In genomic region chr19:1070576-1070930, GRCh38 we compare ENCODE assay signal across 9 cellular contexts. TPM values are rescaled to one million over a fixed set of nuclear protein-coding genes. Genes with fewer than 3 reads are reported as not detected.
A peak's percentile ranks its signal among the peaks of the same experiment; 100 is the strongest.
DNase-seq lines count a peak whose midpoint lies in the region; ATAC-seq and TF ChIP-seq lines count a peak whose summit lies in the region.
"Had no signal": no experiment of that assay in that cellular context is flagged by ENCODE, and none has a peak within 500 bp of the region (broad histone marks: within the 10 kb centered on the region; RNA-seq: fewer than 3 reads in every experiment).

No MANE protein-coding gene starts in this region.

- no peak for DNase-seq in AG04449 (ENCODE audit: low read depth, low spot score)
- no peak for DNase-seq in CD8-positive, alpha-beta T cell
- no peak for DNase-seq in activated CD8-positive, alpha-beta memory T cell treated with anti-CD3 and anti-CD28 coated beads, Interleukin-2, amount 10 ng/mL, durations not matched to agents 7 days and 5 days
- DNase-seq in hypothalamus (lab: John Stamatoyannopoulos, UW), result no peak
- DNase-seq in KBM-7, result no peak
- DNase-seq: DMS79 treated with DMSO at 0.1 percent for 48 hours had no signal

- H3K27me3 ChIP-seq in CD8-positive, alpha-beta T cell (ENCODE audit: insufficient read depth, low read length), result no peaks in the 10 kb centered on the region

- H3K27ac ChIP-seq in CD8-positive, alpha-beta T cell (ENCODE audit: low read depth, low read length), result no peak overlapping the region

- no peaks in the 10 kb centered on the region for H3K9me3 ChIP-seq in CD8-positive, alpha-beta T cell (ENCODE audit: low read length)
- H3K9me3 ChIP-seq in iPS-18c (ENCODE audit: control insufficient read depth, insufficient read depth, low read length), result no peaks in the 10 kb centered on the region

- H3K4me3 Mint-ChIP-seq in CD8-positive, alpha-beta T cell, result peak overlapping the region; percentile 18
- peak overlapping the region; percentile 95 for H3K4me3 Mint-ChIP-seq in activated T-helper 17 cell treated with anti-CD3 and anti-CD28 coated beads, Interleukin-2, amount 50 U/mL, for 72 hours
- H3K4me3 Mint-ChIP-seq in activated CD8-positive, alpha-beta memory T cell treated with anti-CD3 and anti-CD28 coated beads, Interleukin-2, amount 10 ng/mL, durations not matched to agents 7 days and 5 days, result no peak overlapping the region

- POLR2A ChIA-PET in AG04449 (lab: Yijun Ruan, JAX), result no interaction called here
- POLR2A ChIA-PET in CD8-positive, alpha-beta T cell (lab: Charles Lee), result interaction anchor here (1.0 to 28.4 kb wide), 4 partner anchors 12 to 198 kb away, joined by 3 to 1023 read pairs (median 326); partner anchors contain the start of genes ABCA7, CIRBP, CNN2 and RNU6-2

- no peak overlapping the region for H3K4me3 ChIP-seq in AG04449 (ENCODE audit: low read depth, low read length)
- no peak overlapping the region for H3K4me3 ChIP-seq in CD8-positive, alpha-beta T cell (ENCODE audit: low read depth, low read length)
- peak overlapping the region; percentile 56; the same call in 1 of the 2 replicates for H3K4me3 ChIP-seq in iPS-18c (ENCODE audit: insufficient read depth, low read depth, low read length)

- H3K27ac Mint-ChIP-seq in CD8-positive, alpha-beta T cell, result peak overlapping the region; percentile 97
- H3K27ac Mint-ChIP-seq in activated T-helper 17 cell treated with anti-CD3 and anti-CD28 coated beads, Interleukin-2, amount 50 U/mL, for 72 hours, result no peak overlapping the region
- no peak overlapping the region for H3K27ac Mint-ChIP-seq in activated CD8-positive, alpha-beta memory T cell treated with anti-CD3 and anti-CD28 coated beads, Interleukin-2, amount 10 ng/mL, durations not matched to agents 7 days and 5 days

- in situ Hi-C loops in KBM-7 (cut with MboI; ENCODE audit: low pct_unique_long_range_greater_than_20kb, low sequenced_read_pairs), result no loop called here

- peaks cover 55% of the 10 kb centered on the region for H3K4me1 Mint-ChIP-seq in CD8-positive, alpha-beta T cell (ENCODE audit: low read depth)
- H3K4me1 Mint-ChIP-seq in activated T-helper 17 cell treated with anti-CD3 and anti-CD28 coated beads, Interleukin-2, amount 50 U/mL, for 72 hours, result peaks cover 8% of the 10 kb centered on the region
- H3K4me1 Mint-ChIP-seq in activated CD8-positive, alpha-beta memory T cell treated with anti-CD3 and anti-CD28 coated beads, Interleukin-2, amount 10 ng/mL, durations not matched to agents 7 days and 5 days, result peaks cover 40% of the 10 kb centered on the region

- H3K36me3 ChIP-seq in CD8-positive, alpha-beta T cell (ENCODE audit: insufficient read depth, low read length), result peaks cover 41% of the 10 kb centered on the region

- no peaks in the 10 kb centered on the region for H3K9me3 Mint-ChIP-seq in CD8-positive, alpha-beta T cell
- H3K9me3 Mint-ChIP-seq in activated T-helper 17 cell treated with anti-CD3 and anti-CD28 coated beads, Interleukin-2, amount 50 U/mL, for 72 hours, result no peaks in the 10 kb centered on the region
- H3K9me3 Mint-ChIP-seq in activated CD8-positive, alpha-beta memory T cell treated with anti-CD3 and anti-CD28 coated beads, Interleukin-2, amount 10 ng/mL, durations not matched to agents 7 days and 5 days (ENCODE audit: low read depth), result no peaks in the 10 kb centered on the region

- H3K4me1 ChIP-seq in CD8-positive, alpha-beta T cell (ENCODE audit: insufficient read depth, low read length), result peaks cover 74% of the 10 kb centered on the region

- CTCF ChIA-PET in AG04449 (lab: Yijun Ruan, JAX), result interaction anchor here (1.1 kb wide), 1 partner anchor 13 kb away, joined by 5 read pairs; no protein-coding TSS in a partner anchor
- CTCF ChIA-PET in CD8-positive, alpha-beta T cell (lab: Charles Lee), result interaction anchor here (0.6 to 1.6 kb wide), 4 partner anchors 10 to 207 kb away, joined by 3 to 5 read pairs (median 4); no protein-coding TSS in a partner anchor
- CTCF ChIA-PET in activated CD8-positive, alpha-beta memory T cell treated with anti-CD3 and anti-CD28 coated beads, Interleukin-2, amount 10 ng/mL, durations not matched to agents 7 days and 5 days (lab: Charles Lee), result no interaction called here

- ATAC-seq in CD8-positive, alpha-beta T cell, result no peak
- no peak for ATAC-seq in activated T-helper 17 cell treated with anti-CD3 and anti-CD28 coated beads, Interleukin-2, amount 50 U/mL, for 72 hours (replicated peaks)
- no peak for ATAC-seq in activated CD8-positive, alpha-beta memory T cell treated with anti-CD3 and anti-CD28 coated beads, Interleukin-2, amount 10 ng/mL, durations not matched to agents 7 days and 5 days
- ATAC-seq in GM19463 (IDR thresholded peaks at IDR 0.05; ENCODE audit: unreplicated experiment), result no peak

- H3K36me3 Mint-ChIP-seq in CD8-positive, alpha-beta T cell, result peaks cover 49% of the 10 kb centered on the region
- peaks cover 69% of the 10 kb centered on the region for H3K36me3 Mint-ChIP-seq in activated T-helper 17 cell treated with anti-CD3 and anti-CD28 coated beads, Interleukin-2, amount 50 U/mL, for 72 hours (ENCODE audit: low read depth)
- H3K36me3 Mint-ChIP-seq in activated CD8-positive, alpha-beta memory T cell treated with anti-CD3 and anti-CD28 coated beads, Interleukin-2, amount 10 ng/mL, durations not matched to agents 7 days and 5 days, result peaks cover 37% of the 10 kb centered on the region

- TF ChIP-seq CTCF in AG04449 (IDR thresholded peaks at IDR 0.05; ENCODE audit: insufficient read depth, low read length, missing control alignments), result peak; percentile 14
- no peak for TF ChIP-seq CTCF in CD8-positive, alpha-beta T cell (IDR thresholded peaks at IDR 0.05)

- intact Hi-C loops in CD8-positive, alpha-beta T cell (cut with DNase I, micrococcal nuclease), result loop anchor here in 1 of 2 experiments (10.0 kb wide), 1 partner anchor 276 kb away; the partner anchor contains the start of gene PTBP1

- no peaks in the 10 kb centered on the region for H3K27me3 Mint-ChIP-seq in CD8-positive, alpha-beta T cell (ENCODE audit: low read depth)
- no peaks in the 10 kb centered on the region for H3K27me3 Mint-ChIP-seq in activated T-helper 17 cell treated with anti-CD3 and anti-CD28 coated beads, Interleukin-2, amount 50 U/mL, for 72 hours
- no peaks in the 10 kb centered on the region for H3K27me3 Mint-ChIP-seq in activated CD8-positive, alpha-beta memory T cell treated with anti-CD3 and anti-CD28 coated beads, Interleukin-2, amount 10 ng/mL, durations not matched to agents 7 days and 5 days

RNA-seq across cellular contexts. Expression of gene ARHGAP45, which starts 3.6 kb away (rescaled TPM):
- 100 to 1,000 TPM; 901 to 938 TPM for total RNA-seq in CD8-positive, alpha-beta T cell
- 100 to 1,000 TPM; 211 to 310 TPM for total RNA-seq in activated T-helper 17 cell treated with anti-CD3 and anti-CD28 coated beads, Interleukin-2, amount 50 U/mL, for 72 hours
- 100 to 1,000 TPM; 361 to 481 TPM for total RNA-seq in activated CD8-positive, alpha-beta memory T cell treated with anti-CD3 and anti-CD28 coated beads, Interleukin-2, amount 10 ng/mL, durations not matched to agents 7 days and 5 days

RNA-seq across cellular contexts. Expression of gene POLR2E, which starts 24.6 kb away (rescaled TPM):
- total RNA-seq in CD8-positive, alpha-beta T cell, result 10 to 100 TPM; 75.3 to 76.2 TPM
- 100 to 1,000 TPM; 155 to 248 TPM for total RNA-seq in activated T-helper 17 cell treated with anti-CD3 and anti-CD28 coated beads, Interleukin-2, amount 50 U/mL, for 72 hours
- 100 to 1,000 TPM; 173 to 206 TPM for total RNA-seq in activated CD8-positive, alpha-beta memory T cell treated with anti-CD3 and anti-CD28 coated beads, Interleukin-2, amount 10 ng/mL, durations not matched to agents 7 days and 5 days

RNA-seq across cellular contexts. Expression of gene ABCA7, which starts 30.6 kb away (rescaled TPM):
- 10 to 100 TPM; 93.3 to 98.0 TPM for total RNA-seq in CD8-positive, alpha-beta T cell
- total RNA-seq in activated T-helper 17 cell treated with anti-CD3 and anti-CD28 coated beads, Interleukin-2, amount 50 U/mL, for 72 hours, result 10 to 100 TPM; 21.8 to 31.2 TPM
- total RNA-seq in activated CD8-positive, alpha-beta memory T cell treated with anti-CD3 and anti-CD28 coated beads, Interleukin-2, amount 10 ng/mL, durations not matched to agents 7 days and 5 days, result 10 to 100 TPM; 62.7 to 72.9 TPM

RNA-seq across cellular contexts. Expression of gene GPX4, which starts 33.2 kb away (rescaled TPM):
- 100 to 1,000 TPM; 172 to 174 TPM for total RNA-seq in CD8-positive, alpha-beta T cell
- total RNA-seq in activated T-helper 17 cell treated with anti-CD3 and anti-CD28 coated beads, Interleukin-2, amount 50 U/mL, for 72 hours, result 100 to 1,000 TPM; 110 to 170 TPM
- total RNA-seq in activated CD8-positive, alpha-beta memory T cell treated with anti-CD3 and anti-CD28 coated beads, Interleukin-2, amount 10 ng/mL, durations not matched to agents 7 days and 5 days, result 100 to 1,000 TPM; 143 to 217 TPM

RNA-seq across cellular contexts. Expression of gene CNN2, which starts 44.1 kb away (rescaled TPM):
- total RNA-seq in CD8-positive, alpha-beta T cell, result 100 to 1,000 TPM; 382 to 392 TPM
- 100 to 1,000 TPM; 152 to 246 TPM for total RNA-seq in activated T-helper 17 cell treated with anti-CD3 and anti-CD28 coated beads, Interleukin-2, amount 50 U/mL, for 72 hours
- total RNA-seq in activated CD8-positive, alpha-beta memory T cell treated with anti-CD3 and anti-CD28 coated beads, Interleukin-2, amount 10 ng/mL, durations not matched to agents 7 days and 5 days, result 100 to 1,000 TPM; 295 to 296 TPM
